8 cellular contexts compared by ENCODE assay signal in genomic region chr1:151325646-151326429, GRCh38. TPM values are rescaled to one million over a fixed set of nuclear protein-coding genes. Genes with fewer than 3 reads are reported as not detected.
A peak's percentile ranks its signal among the peaks of the same experiment; 100 is the strongest.
DNase-seq lines count a peak whose midpoint lies in the region; ATAC-seq and TF ChIP-seq lines count a peak whose summit lies in the region.

No MANE protein-coding gene starts in this region.

- peak; percentile 87 for DNase-seq in ELR (ENCODE audit: low read depth)
- no peak for DNase-seq in Panc1 (ENCODE audit: low read depth, low spot score)
- DNase-seq in endothelial cell (ENCODE audit: low spot score), result no peak
- no peak for DNase-seq in prostate gland (ENCODE audit: low spot score)
- no peak for DNase-seq in GDM1 (lab: John Stamatoyannopoulos, UW)
- DNase-seq in NCI-H524 treated with DMSO at 0.1 percent for 48 hours (lab: John Stamatoyannopoulos, UW), result no peak
- no peak for DNase-seq in SHP77 (lab: John Stamatoyannopoulos, UW)

- CTCF ChIA-PET in Panc1 (lab: Charles Lee), result interaction anchor here (2.2 kb wide), 1 partner anchor 15 kb away, joined by 8 read pairs; no protein-coding TSS in a partner anchor

- peak overlapping the region; percentile 79 to 82 for H3K4me3 ChIP-seq in Panc1 (ENCODE audit: low read depth in 2 of 2, low read length in 2 of 2)
- peak overlapping the region; percentile 75 to 77 for H3K4me3 ChIP-seq in prostate gland

- H3K4me3 Mint-ChIP-seq in endothelial cell (ENCODE audit: unreplicated experiment), result peak overlapping the region; percentile 97

- peaks cover 15% of the 10 kb centered on the region for H3K4me1 ChIP-seq in Panc1 (ENCODE audit: control insufficient read depth, insufficient read depth, low read length)
- peaks cover 9% of the 10 kb centered on the region for H3K4me1 ChIP-seq in prostate gland (replicated peaks)

- POLR2A ChIA-PET in Panc1 (lab: Charles Lee), result interaction anchor here (0.5 kb wide), 1 partner anchor 416 kb away, joined by 3 read pairs; no protein-coding TSS in a partner anchor

- H3K27me3 ChIP-seq in Panc1 (ENCODE audit: control insufficient read depth, insufficient read depth, low read length) (no peaks in the 10 kb centered on the region), prostate gland (replicated peaks; ENCODE audit: insufficient read depth) (no peaks in the 10 kb centered on the region)

- H3K4me1 Mint-ChIP-seq in endothelial cell (ENCODE audit: unreplicated experiment), result peaks cover 21% of the 10 kb centered on the region

- TF ChIP-seq POLR2A in prostate gland (IDR thresholded peaks at IDR 0.05), result no peak

- H3K27me3 Mint-ChIP-seq in endothelial cell (ENCODE audit: unreplicated experiment), result peaks cover 5% of the 10 kb centered on the region

- H3K9me3 ChIP-seq in Panc1 (ENCODE audit: control insufficient read depth, insufficient read depth, low read depth, low read length) (no peaks in the 10 kb centered on the region), prostate gland (no peaks in the 10 kb centered on the region)

- ATAC-seq in Panc1 (no peak), HG02938 (IDR thresholded peaks at IDR 0.05; ENCODE audit: unreplicated experiment) (no peak)

- peak overlapping the region; percentile 97 for H3K27ac ChIP-seq in Panc1 (ENCODE audit: low read length)
- peak overlapping the region in 1 of 2 donors; percentile 93 for H3K27ac ChIP-seq in prostate gland

- 18% methylated on average over 5 of the region's 5 CpGs for WGBS in prostate gland

- no peak for TF ChIP-seq CTCF in Panc1 (IDR thresholded peaks at IDR 0.05)
- no peak for TF ChIP-seq CTCF in endothelial cell (IDR thresholded peaks at IDR 0.05; ENCODE audit: unreplicated experiment)
- no peak for TF ChIP-seq CTCF in prostate gland (IDR thresholded peaks at IDR 0.05)

- in situ Hi-C loops in Panc1 (cut with HindIII; ENCODE audit: low pct_unique_long_range_greater_than_20kb, low sequenced_read_pairs), result no loop called here

- intact Hi-C loops in Panc1 (cut with micrococcal nuclease; ENCODE audit: unreplicated experiment) (no loop called here), prostate gland (cut with DNase I) (no loop called here)

- peaks cover 14% of the 10 kb centered on the region for H3K36me3 Mint-ChIP-seq in endothelial cell (ENCODE audit: low read depth, unreplicated experiment)

- peaks cover 5% of the 10 kb centered on the region; the same call in 1 of the 2 replicates for H3K36me3 ChIP-seq in Panc1 (ENCODE audit: control insufficient read depth, insufficient read depth, low read length)
- no peaks in the 10 kb centered on the region for H3K36me3 ChIP-seq in prostate gland

- peak overlapping the region; percentile 95 for H3K27ac Mint-ChIP-seq in endothelial cell (ENCODE audit: unreplicated experiment)

- H3K9me3 Mint-ChIP-seq in endothelial cell (ENCODE audit: unreplicated experiment), result no peaks in the 10 kb centered on the region

- TSS peak; percentile 80 for BruUV-seq in Panc1 (replicated peaks; lab: Mats Ljungman, UMichigan)

RNA-seq across cellular contexts. Expression of gene PI4KB, which starts 1.4 kb away (rescaled TPM):
- total RNA-seq in Panc1 (2021; ENCODE audit: unreplicated experiment), result 52.7 TPM
- 43.0 TPM for polyA plus RNA-seq in Panc1 (2012; ENCODE audit: insufficient read length)
- 50.3 TPM for total RNA-seq in endothelial cell (ENCODE audit: unreplicated experiment)
- 10 to 100 TPM; 60.7 to 91.9 TPM for total RNA-seq in prostate gland

RNA-seq across cellular contexts. Expression of gene RFX5, which starts 21.2 kb away (rescaled TPM):
- total RNA-seq in Panc1 (2021; ENCODE audit: unreplicated experiment) (75.5 TPM), endothelial cell (ENCODE audit: unreplicated experiment) (51.6 TPM), prostate gland (10 to 100 TPM; 25.5 to 27.2 TPM)
- polyA plus RNA-seq in Panc1 (2012; ENCODE audit: insufficient read length), result 38.1 TPM

RNA-seq across cellular contexts. Expression of gene ZNF687, which starts 43.7 kb away (rescaled TPM):
- total RNA-seq in Panc1 (2021; ENCODE audit: unreplicated experiment), result 33.3 TPM
- polyA plus RNA-seq in Panc1 (2012; ENCODE audit: insufficient read length), result 36.6 TPM
- 29.9 TPM for total RNA-seq in endothelial cell (ENCODE audit: unreplicated experiment)
- total RNA-seq in prostate gland, result 10 to 100 TPM; 30.1 to 46.4 TPM

RNA-seq across cellular contexts. Expression of gene SELENBP1, which starts 46.7 kb away (rescaled TPM):
- total RNA-seq in Panc1 (2021; ENCODE audit: unreplicated experiment) (5.9 TPM), endothelial cell (ENCODE audit: unreplicated experiment) (15.6 TPM), prostate gland (100 to 1,000 TPM; 104 to 108 TPM)
- 6.4 TPM for polyA plus RNA-seq in Panc1 (2012; ENCODE audit: insufficient read length)
